In genomic region chr14:77752799-77753516, GRCh38 we compare ENCODE assay signal across 21 cellular contexts. TPM values are rescaled to one million over a fixed set of nuclear protein-coding genes. Genes with fewer than 3 reads are reported as not detected.
DNase-seq lines count a peak whose midpoint lies in the region; ATAC-seq, FAIRE-seq and TF ChIP-seq lines count a peak whose summit lies in the region.
"Had no signal": no experiment of that assay in that cellular context is flagged by ENCODE, and none has a peak within 500 bp of the region (broad histone marks: within the 10 kb centered on the region; RNA-seq: fewer than 3 reads in every experiment).

No MANE protein-coding gene starts in this region.

- in situ Hi-C loops in K562 (cut with MboI) = no loop called here

- peak overlapping the region; percentile 41 for H3K4me3 ChIP-seq in CD4-positive, CD25-positive, alpha-beta regulatory T cell (ENCODE audit: low read depth, low read length)
- H3K4me3 ChIP-seq in K562 = no peak overlapping the region
- H3K4me3 ChIP-seq: cardiac muscle cell, SJSA1, upper lobe of right lung had no signal

- no peaks in the 10 kb centered on the region for H3K9me1 ChIP-seq in K562 (ENCODE audit: control insufficient read depth, insufficient read depth, low read length)

- no peak for TF ChIP-seq CTCF in K562 (IDR thresholded peaks at IDR 0.05 in 2 of 3, conservative IDR thresholded peaks at IDR 0.05 in 1 of 3; ENCODE audit: insufficient read depth in 2 of 3, low read depth in 1 of 3, low read length in 3 of 3)
- TF ChIP-seq CTCF in endothelial cell (IDR thresholded peaks at IDR 0.05; ENCODE audit: unreplicated experiment) = no peak

- DNase-seq in CD4-positive, CD25-positive, alpha-beta regulatory T cell = no peak
- no peak for DNase-seq in K562 (ENCODE audit: extremely low read depth in 1 of 4, low spot score in 3 of 4)
- DNase-seq in endothelial cell (ENCODE audit: low spot score) = no peak
- DNase-seq: left cardiac atrium; mesendoderm; NCI-H1694; NCI-H226; nephron progenitor cell; stimulated activated CD4-positive, alpha-beta T cell treated with anti-CD3 and anti-CD28 coated beads, Interleukin-2, amount 100 ng/mL, for 24 hours; upper lobe of right lung had no signal

- peaks cover 60% of the 10 kb centered on the region for H3K36me3 Mint-ChIP-seq in CD4-positive, CD25-positive, alpha-beta regulatory T cell
- peaks cover 34% of the 10 kb centered on the region for H3K36me3 Mint-ChIP-seq in endothelial cell (ENCODE audit: low read depth, unreplicated experiment)

- TF ChIP-seq RAD21 in K562 (CRISPR knock-in tag; conservative IDR thresholded peaks at IDR 0.05 in 1 of 2, IDR thresholded peaks at IDR 0.05 in 1 of 2) = no peak

- no peak overlapping the region for H3K4me2 ChIP-seq in K562 (ENCODE audit: insufficient read depth, low read length)

- WGBS in K562 (ENCODE audit: insufficient coverage, low coverage, missing lambda C conversion rate) = 83% methylated on average over 3 of the region's 3 CpGs

- H3K36me3 ChIP-seq in CD4-positive, CD25-positive, alpha-beta regulatory T cell (ENCODE audit: control insufficient read depth, insufficient read depth, low read length) = peaks cover 81% of the 10 kb centered on the region
- H3K36me3 ChIP-seq in K562 (ENCODE audit: control insufficient read depth, insufficient read depth, low read length) = peaks cover 80% of the 10 kb centered on the region

- H2AFZ ChIP-seq in K562 (ENCODE audit: low read depth, low read length) = no peak overlapping the region

- intact Hi-C loops in K562 (cut with micrococcal nuclease) = no loop called here

- H3K27me3 ChIP-seq in CD4-positive, CD25-positive, alpha-beta regulatory T cell (ENCODE audit: control insufficient read depth, insufficient read depth, low read length) = no peaks in the 10 kb centered on the region
- no peaks in the 10 kb centered on the region for H3K27me3 ChIP-seq in K562 (ENCODE audit: control insufficient read depth in 2 of 2, insufficient read depth in 2 of 2, low read length in 2 of 2)
- H3K27me3 ChIP-seq: cardiac muscle cell, SJSA1, upper lobe of right lung had no signal

- FAIRE-seq in G401.6 (lab: Jason Lieb, UNC) = peak; percentile 34
- peak; percentile 29 for FAIRE-seq in K562 (lab: Jason Lieb, UNC)
- FAIRE-seq: GM18507 had no signal

- peaks cover 31 to 49% (median 37%) of the 10 kb centered on the region in 4 donors for H3K4me1 Mint-ChIP-seq in CD4-positive, CD25-positive, alpha-beta regulatory T cell
- H3K4me1 Mint-ChIP-seq in endothelial cell (ENCODE audit: unreplicated experiment) = peaks cover 4% of the 10 kb centered on the region
- H3K4me1 Mint-ChIP-seq: nephron progenitor cell, WTC11 had no signal

- no peak overlapping the region for H3K27ac Mint-ChIP-seq in CD4-positive, CD25-positive, alpha-beta regulatory T cell
- H3K27ac Mint-ChIP-seq in endothelial cell (ENCODE audit: unreplicated experiment) = no peak overlapping the region
- H3K27ac Mint-ChIP-seq: activated T-helper 2 cell treated with anti-CD3 and anti-CD28 coated beads, Interferon-gamma antibody, Interleukin-2, Interleukin-4, amounts not matched to agents 10 μg/mL and 5 μg/mL and 100 μg/mL, durations not matched to agents 14 hours and 24 hours and 36 hours; nephron progenitor cell; progenitor cell of endocrine pancreas; WTC11 had no signal

- H3K9ac ChIP-seq in K562 (ENCODE audit: insufficient read depth in 1 of 2, low read depth in 2 of 2, low read length in 2 of 2) = no peak overlapping the region

- peaks cover 0 to 2% (median 0%) of the 10 kb centered on the region in 7 donors for H3K9me3 Mint-ChIP-seq in CD4-positive, CD25-positive, alpha-beta regulatory T cell
- H3K9me3 Mint-ChIP-seq in endothelial cell (ENCODE audit: unreplicated experiment) = no peaks in the 10 kb centered on the region
- H3K9me3 Mint-ChIP-seq: activated T-helper 2 cell treated with anti-CD3 and anti-CD28 coated beads, Interferon-gamma antibody, Interleukin-2, Interleukin-4, amounts not matched to agents 10 μg/mL and 5 μg/mL and 100 μg/mL, durations not matched to agents 14 hours and 24 hours and 36 hours had no signal

- H3K4me1 ChIP-seq in CD4-positive, CD25-positive, alpha-beta regulatory T cell (ENCODE audit: control insufficient read depth, insufficient read depth, low read length, poor library complexity, severe bottlenecking) = peaks cover 16% of the 10 kb centered on the region
- no peaks in the 10 kb centered on the region; a peak in 1 of 5 replicates for H3K4me1 ChIP-seq in K562 (replicated peaks in 1 of 2; ENCODE audit: control insufficient read depth in 2 of 2, insufficient read depth in 2 of 2, low read length in 2 of 2)
- H3K4me1 ChIP-seq: SJSA1, upper lobe of right lung had no signal

- BruUV-seq in K562 (replicated peaks; lab: Mats Ljungman, UMichigan) = no TSS peak

- no peaks in the 10 kb centered on the region for H3K27me3 Mint-ChIP-seq in CD4-positive, CD25-positive, alpha-beta regulatory T cell
- no peaks in the 10 kb centered on the region for H3K27me3 Mint-ChIP-seq in endothelial cell (ENCODE audit: unreplicated experiment)
- H3K27me3 Mint-ChIP-seq: progenitor cell of endocrine pancreas had no signal

- POLR2A ChIA-PET in K562 (lab: Yijun Ruan, JAX) = interaction anchor here (0.7 to 0.8 kb wide), 2 partner anchors 8 to 13 kb away, joined by 3 to 4 read pairs; partner anchors contain the start of gene SNW1

- no peak for TF ChIP-seq POLR2A in K562 (conservative IDR thresholded peaks at IDR 0.05)

- peaks cover 51% of the 10 kb centered on the region for H3K79me2 ChIP-seq in K562 (ENCODE audit: control insufficient read depth, insufficient read depth, low read length)

- CTCF ChIA-PET in K562 (lab: Yijun Ruan, JAX; ENCODE audit: low intra/inter-chr PET ratio) = interaction anchor here (0.7 kb wide), 1 partner anchor 11 kb away, joined by 3 read pairs; no protein-coding TSS in a partner anchor

- H4K20me1 ChIP-seq in K562 (replicated peaks; ENCODE audit: control insufficient read depth, insufficient read depth, low read length) = no peaks in the 10 kb centered on the region

- peak overlapping the region; percentile 4 to 65 (median 30) for H3K4me3 Mint-ChIP-seq in CD4-positive, CD25-positive, alpha-beta regulatory T cell
- no peak overlapping the region for H3K4me3 Mint-ChIP-seq in endothelial cell (ENCODE audit: unreplicated experiment)
- H3K4me3 Mint-ChIP-seq: nephron progenitor cell, WTC11 had no signal

- no peak for TF ChIP-seq EP300 in K562 (IDR thresholded peaks at IDR 0.05; ENCODE audit: low read length)

- no peaks in the 10 kb centered on the region for H3K9me3 ChIP-seq in CD4-positive, CD25-positive, alpha-beta regulatory T cell (ENCODE audit: control insufficient read depth in 2 of 2, low read length in 2 of 2)
- no peaks in the 10 kb centered on the region for H3K9me3 ChIP-seq in K562 (replicated peaks; ENCODE audit: control insufficient read depth, insufficient read depth, low read depth, low read length)
- H3K9me3 ChIP-seq: SJSA1, upper lobe of right lung had no signal

- ATAC-seq in CD4-positive, CD25-positive, alpha-beta regulatory T cell (ENCODE audit: low read depth in 2 of 2) = no peak
- ATAC-seq in K562 (no peak), HG03039 (IDR thresholded peaks at IDR 0.05; ENCODE audit: unreplicated experiment) (no peak), GM19328 (IDR thresholded peaks at IDR 0.05; ENCODE audit: unreplicated experiment) (no peak)
- ATAC-seq: Panc1, upper lobe of right lung, WTC11 had no signal

- H3K27ac ChIP-seq in CD4-positive, CD25-positive, alpha-beta regulatory T cell (ENCODE audit: insufficient read depth, low read length, poor library complexity, severe bottlenecking) = no peak overlapping the region
- H3K27ac ChIP-seq in K562 (ENCODE audit: extremely low read depth, low read depth, low read length) = no peak overlapping the region
- H3K27ac ChIP-seq: cardiac muscle cell, HL-60, SJSA1, upper lobe of right lung had no signal

RNA-seq across cellular contexts. Expression of gene SNW1, which starts 8.0 kb away (rescaled TPM):
- total RNA-seq in CD4-positive, CD25-positive, alpha-beta regulatory T cell = 102 TPM
- polyA plus RNA-seq in CD4-positive, CD25-positive, alpha-beta regulatory T cell = 10 to 100 TPM; 77.9 to 96.5 (median 81.2) TPM
- 36.2 and 47.0 TPM in 2 replicates for total RNA-seq in K562 (2011; cell fraction: chromatin; rRNA removed; ENCODE audit: low replicate concordance)
- 17.5 and 20.7 TPM in 2 replicates for total RNA-seq in K562 (2011; cell fraction: nucleolus; rRNA removed)
- 15.8 and 16.1 TPM in 2 replicates for total RNA-seq in K562 (2011; cell fraction: nucleoplasm; rRNA removed)
- total RNA-seq in K562 (2014; rRNA removed) (76.0 and 97.4 TPM in 2 replicates), K562 (2014; rRNA removed; fragmentation: Illumina TruSeq; extraction: Trizol) (121 and 133 TPM in 2 replicates), K562 (2015; rRNA removed; fragmentation: Illumina TruSeq; extraction: Trizol) (98.2 and 101 TPM in 2 replicates), K562 (2021) (81.3 and 92.3 TPM in 2 replicates), endothelial cell (ENCODE audit: unreplicated experiment) (71.2 TPM)
- polyA plus RNA-seq in K562 (2011; rRNA removed) (40.8 and 64.4 TPM in 2 replicates), K562 (2014; fragmentation: Illumina TruSeq; extraction: Trizol) (83.1 and 111 TPM in 2 replicates), K562 (2014; fragmentation: Nextera tagmentation; extraction: Ambion mirVana) (100 to 1,000 TPM in 1 of 2 experiments, 10 to 100 TPM in 1; 79.0 to 143 TPM), K562 (2014; rRNA removed) (93.1 and 103 TPM in 2 replicates)
- polyA plus RNA-seq in K562 (2011; cell fraction: cytosol; rRNA removed) = 15.3 and 19.5 TPM in 2 replicates
- 20.1 and 27.2 TPM in 2 replicates for polyA plus RNA-seq in K562 (2011; cell fraction: nucleus; rRNA removed)
- 68.5 and 92.6 TPM in 2 replicates for polyA plus RNA-seq in K562 (2012)
- 54.0 and 69.0 TPM in 2 replicates for polyA minus RNA-seq in K562 (2011; rRNA and poly(A)+ RNA removed)
- polyA minus RNA-seq in K562 (2011; cell fraction: cytosol; rRNA and poly(A)+ RNA removed) = 19.7 and 20.8 TPM in 2 replicates
- polyA minus RNA-seq in K562 (2011; cell fraction: nucleus; rRNA and poly(A)+ RNA removed) = 12.4 and 17.1 TPM in 2 replicates

RNA-seq across cellular contexts. Expression of gene SLIRP, which starts 45.1 kb away (rescaled TPM):
- total RNA-seq in CD4-positive, CD25-positive, alpha-beta regulatory T cell = 34.0 TPM
- polyA plus RNA-seq in CD4-positive, CD25-positive, alpha-beta regulatory T cell = 100 to 1,000 TPM; 286 to 330 (median 296) TPM
- total RNA-seq in K562 (2011; cell fraction: chromatin; rRNA removed; ENCODE audit: low replicate concordance) = 39.7 and 53.2 TPM in 2 replicates
- 48.2 and 50.4 TPM in 2 replicates for total RNA-seq in K562 (2011; cell fraction: nucleolus; rRNA removed)
- 64.0 and 71.5 TPM in 2 replicates for total RNA-seq in K562 (2011; cell fraction: nucleoplasm; rRNA removed)
- total RNA-seq in K562 (2014; rRNA removed) = 362 and 720 TPM in 2 replicates
- total RNA-seq in K562 (2014; rRNA removed; fragmentation: Illumina TruSeq; extraction: Trizol) = 459 and 470 TPM in 2 replicates
- 382 and 426 TPM in 2 replicates for total RNA-seq in K562 (2015; rRNA removed; fragmentation: Illumina TruSeq; extraction: Trizol)
- 251 and 279 TPM in 2 replicates for total RNA-seq in K562 (2021)
- polyA plus RNA-seq in K562 (2011; rRNA removed) = 278 and 436 TPM in 2 replicates
- polyA plus RNA-seq in K562 (2011; cell fraction: cytosol; rRNA removed) = 100 and 194 TPM in 2 replicates
- polyA plus RNA-seq in K562 (2011; cell fraction: nucleus; rRNA removed) = 98.1 and 163 TPM in 2 replicates
- 167 and 532 TPM in 2 replicates for polyA plus RNA-seq in K562 (2012)
- 434 and 491 TPM in 2 replicates for polyA plus RNA-seq in K562 (2014; fragmentation: Illumina TruSeq; extraction: Trizol)
- 1,000 to 10,000 TPM; 1,478 to 1,905 TPM for polyA plus RNA-seq in K562 (2014; fragmentation: Nextera tagmentation; extraction: Ambion mirVana)
- polyA plus RNA-seq in K562 (2014; rRNA removed) = 1,067 and 1,341 TPM in 2 replicates
- 146 and 190 TPM in 2 replicates for polyA minus RNA-seq in K562 (2011; rRNA and poly(A)+ RNA removed)
- 15.1 and 31.7 TPM in 2 replicates for polyA minus RNA-seq in K562 (2011; cell fraction: cytosol; rRNA and poly(A)+ RNA removed)
- 13.7 and 25.1 TPM in 2 replicates for polyA minus RNA-seq in K562 (2011; cell fraction: nucleus; rRNA and poly(A)+ RNA removed)
- total RNA-seq in endothelial cell (ENCODE audit: unreplicated experiment) = 94.7 TPM

RNA-seq across cellular contexts. Expression of gene ALKBH1, which starts 45.1 kb away (rescaled TPM):
- 9.2 TPM for total RNA-seq in CD4-positive, CD25-positive, alpha-beta regulatory T cell
- 10 to 100 TPM in 1 of 4 donors, 1 to 10 TPM in 3; 7.2 to 10.1 (median 8.9) TPM for polyA plus RNA-seq in CD4-positive, CD25-positive, alpha-beta regulatory T cell
- total RNA-seq in K562 (2011; cell fraction: chromatin; rRNA removed; ENCODE audit: low replicate concordance) = 6.3 and 7.7 TPM in 2 replicates
- 5.7 and 5.8 TPM in 2 replicates for total RNA-seq in K562 (2011; cell fraction: nucleolus; rRNA removed)
- 6.9 and 10.2 TPM in 2 replicates for total RNA-seq in K562 (2011; cell fraction: nucleoplasm; rRNA removed)
- total RNA-seq in K562 (2014; rRNA removed) = 6.4 and 9.3 TPM in 2 replicates
- total RNA-seq in K562 (2014; rRNA removed; fragmentation: Illumina TruSeq; extraction: Trizol) = 10.7 and 13.0 TPM in 2 replicates
- 12.3 and 12.8 TPM in 2 replicates for total RNA-seq in K562 (2015; rRNA removed; fragmentation: Illumina TruSeq; extraction: Trizol)
- total RNA-seq in K562 (2021) = 12.3 and 14.9 TPM in 2 replicates
- polyA plus RNA-seq in K562 (2011; rRNA removed) = 17.4 and 19.4 TPM in 2 replicates
- polyA plus RNA-seq in K562 (2011; cell fraction: cytosol; rRNA removed) = 10.6 and 13.1 TPM in 2 replicates
- 9.0 and 10.6 TPM in 2 replicates for polyA plus RNA-seq in K562 (2011; cell fraction: nucleus; rRNA removed)
- polyA plus RNA-seq in K562 (2012) = 7.4 and 8.9 TPM in 2 replicates
- 13.3 and 14.2 TPM in 2 replicates for polyA plus RNA-seq in K562 (2014; fragmentation: Illumina TruSeq; extraction: Trizol)
- 1 to 10 TPM; 5.3 to 9.1 TPM for polyA plus RNA-seq in K562 (2014; fragmentation: Nextera tagmentation; extraction: Ambion mirVana)
- 10.6 and 11.3 TPM in 2 replicates for polyA plus RNA-seq in K562 (2014; rRNA removed)
- polyA minus RNA-seq in K562 (2011; rRNA and poly(A)+ RNA removed) = 13.4 and 15.5 TPM in 2 replicates
- 5.5 and 7.3 TPM in 2 replicates for polyA minus RNA-seq in K562 (2011; cell fraction: cytosol; rRNA and poly(A)+ RNA removed)
- 3.2 and 4.4 TPM in 2 replicates for polyA minus RNA-seq in K562 (2011; cell fraction: nucleus; rRNA and poly(A)+ RNA removed)
- 10.8 TPM for total RNA-seq in endothelial cell (ENCODE audit: unreplicated experiment)

RNA-seq across cellular contexts. Expression of gene ADCK1, which starts 47.0 kb away (rescaled TPM):
- 10.5 TPM for total RNA-seq in CD4-positive, CD25-positive, alpha-beta regulatory T cell
- polyA plus RNA-seq in CD4-positive, CD25-positive, alpha-beta regulatory T cell = 1 to 10 TPM; 2.0 to 4.7 (median 3.5) TPM
- total RNA-seq in K562 (2011; cell fraction: chromatin; rRNA removed; ENCODE audit: low replicate concordance) = 17.5 and 26.5 TPM in 2 replicates
- 14.8 and 18.3 TPM in 2 replicates for total RNA-seq in K562 (2011; cell fraction: nucleolus; rRNA removed)
- 14.0 and 17.7 TPM in 2 replicates for total RNA-seq in K562 (2011; cell fraction: nucleoplasm; rRNA removed)
- total RNA-seq in K562 (2014; rRNA removed) (2.8 and 2.9 TPM in 2 replicates), K562 (2014; rRNA removed; fragmentation: Illumina TruSeq; extraction: Trizol) (3.5 and 4.1 TPM in 2 replicates), K562 (2015; rRNA removed; fragmentation: Illumina TruSeq; extraction: Trizol) (4.0 and 4.8 TPM in 2 replicates), K562 (2021) (6.4 and 7.1 TPM in 2 replicates), endothelial cell (ENCODE audit: unreplicated experiment) (6.2 TPM)
- polyA plus RNA-seq in K562 (2011; rRNA removed) (6.9 and 8.8 TPM in 2 replicates), K562 (2014; fragmentation: Illumina TruSeq; extraction: Trizol) (8.9 and 9.3 TPM in 2 replicates), K562 (2014; fragmentation: Nextera tagmentation; extraction: Ambion mirVana) (1 to 10 TPM; 3.6 to 4.3 TPM), K562 (2014; rRNA removed) (4.5 and 8.1 TPM in 2 replicates)
- polyA plus RNA-seq in K562 (2011; cell fraction: cytosol; rRNA removed) = 12.5 and 14.5 TPM in 2 replicates
- 17.3 and 23.9 TPM in 2 replicates for polyA plus RNA-seq in K562 (2011; cell fraction: nucleus; rRNA removed)
- polyA plus RNA-seq in K562 (2012) = 8.0 and 9.5 TPM in 2 replicates
- 5.0 and 6.9 TPM in 2 replicates for polyA minus RNA-seq in K562 (2011; rRNA and poly(A)+ RNA removed)
- polyA minus RNA-seq in K562 (2011; cell fraction: cytosol; rRNA and poly(A)+ RNA removed) = 7.6 and 7.8 TPM in 2 replicates
- polyA minus RNA-seq in K562 (2011; cell fraction: nucleus; rRNA and poly(A)+ RNA removed) = 7.7 and 9.2 TPM in 2 replicates
